ENCODE assay signal across 9 cellular contexts in the genomic region with DNA sequence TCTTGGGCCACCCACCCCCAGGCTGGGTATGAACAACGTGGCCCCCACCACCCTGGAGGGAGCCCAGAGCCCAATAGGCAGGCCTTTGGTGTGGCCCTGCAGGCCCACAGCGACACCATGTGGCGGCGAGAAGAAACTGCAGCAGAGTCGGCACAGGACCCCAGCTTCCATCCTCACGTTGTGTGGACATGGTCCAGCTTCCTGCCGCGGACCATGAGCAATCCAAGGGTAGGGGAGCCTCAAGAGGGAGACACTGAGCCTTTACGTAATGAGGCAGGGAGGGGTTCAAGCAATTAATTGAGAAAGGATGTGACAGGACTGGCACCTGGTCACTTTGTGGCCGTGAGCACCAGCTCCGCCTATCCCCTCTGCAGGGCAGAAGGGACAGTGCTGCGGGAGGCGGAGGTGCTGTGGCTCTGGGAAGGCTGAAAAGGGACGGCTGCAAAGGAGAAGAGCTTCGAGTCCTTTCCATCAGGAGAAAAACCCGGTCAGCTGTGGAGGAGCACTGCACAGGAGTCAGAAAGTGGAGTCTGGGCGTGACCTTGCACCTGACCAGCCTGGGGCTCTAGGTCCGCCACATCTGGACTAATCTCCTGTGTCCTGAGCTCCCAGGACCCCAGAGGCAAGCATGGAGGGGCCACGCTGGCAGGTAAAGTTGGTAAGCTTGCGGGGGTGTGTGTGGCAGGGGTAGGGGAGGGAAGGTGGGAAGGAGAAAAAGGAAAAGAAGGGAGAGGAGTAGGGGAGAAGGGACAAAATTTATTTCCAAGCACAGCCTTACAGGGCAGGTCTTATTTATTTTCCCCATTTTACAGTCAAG. TPM values are rescaled to one million over a fixed set of nuclear protein-coding genes. Genes with fewer than 3 reads are reported as not detected.
DNase-seq lines count a peak whose midpoint lies in the region; ATAC-seq and TF ChIP-seq lines count a peak whose summit lies in the region.
"Had no signal": no experiment of that assay in that cellular context is flagged by ENCODE, and none has a peak within 500 bp of the region (broad histone marks: within the 10 kb centered on the region; RNA-seq: fewer than 3 reads in every experiment).

No MANE protein-coding gene starts in this region.

- H3K4me1 Mint-ChIP-seq in CD4-positive, alpha-beta T cell (ENCODE audit: low read depth) = no peaks in the 10 kb centered on the region

- H3K27ac ChIP-seq in CD4-positive, alpha-beta T cell (ENCODE audit: low read depth, low read length) = no peak overlapping the region
- H3K27ac ChIP-seq in left ventricle myocardium inferior (replicated peaks) = peak overlapping the region; percentile 85
- H3K27ac ChIP-seq in prostate gland = no peak overlapping the region

- peak; percentile 68 for TF ChIP-seq CTCF in CD4-positive, alpha-beta T cell (IDR thresholded peaks at IDR 0.05)
- peak; percentile 97 for TF ChIP-seq CTCF in left ventricle myocardium inferior (IDR thresholded peaks at IDR 0.05; ENCODE audit: borderline replicate concordance)
- TF ChIP-seq CTCF in prostate gland (IDR thresholded peaks at IDR 0.05) = peak; percentile 82 to 94 (median 86)

- peaks cover 20% of the 10 kb centered on the region for H3K27me3 Mint-ChIP-seq in CD4-positive, alpha-beta T cell

- peak in 4 of 10 experiments; percentile 5 to 11 (median 8) for DNase-seq in CD4-positive, alpha-beta T cell
- peak; percentile 82 for DNase-seq in NCI-H69 (lab: John Stamatoyannopoulos, UW)
- DNase-seq in adipocyte (ENCODE audit: low read depth) = peak; percentile 68
- peak; percentile 42 for DNase-seq in left ventricle myocardium inferior
- DNase-seq in prostate gland (ENCODE audit: low spot score) = peak; percentile 17

- H3K36me3 ChIP-seq in adipocyte (ENCODE audit: control insufficient read depth, insufficient read depth, low read length, severe bottlenecking) = no peaks in the 10 kb centered on the region
- no peaks in the 10 kb centered on the region for H3K36me3 ChIP-seq in left ventricle myocardium inferior
- no peaks in the 10 kb centered on the region for H3K36me3 ChIP-seq in prostate gland

- POLR2A ChIA-PET in CD4-positive, alpha-beta T cell (lab: Charles Lee) = interaction anchor here (1.0 kb wide), 1 partner anchor 595 kb away, joined by 5 read pairs; no protein-coding TSS in a partner anchor

- no peaks in the 10 kb centered on the region for H3K9me3 Mint-ChIP-seq in CD4-positive, alpha-beta T cell

- H3K9me3 ChIP-seq in CD4-positive, alpha-beta T cell (ENCODE audit: control insufficient read depth, low read length) = no peaks in the 10 kb centered on the region
- H3K9me3 ChIP-seq in adipocyte (ENCODE audit: control insufficient read depth, low read length) (no peaks in the 10 kb centered on the region), left ventricle myocardium inferior (replicated peaks) (no peaks in the 10 kb centered on the region), prostate gland (no peaks in the 10 kb centered on the region)

- H3K9ac ChIP-seq in adipocyte (ENCODE audit: low read length) = no peak overlapping the region

- H3K27me3 ChIP-seq in CD4-positive, alpha-beta T cell (ENCODE audit: control insufficient read depth, insufficient read depth, low read length) = no peaks in the 10 kb centered on the region
- H3K27me3 ChIP-seq in adipocyte (replicated peaks; ENCODE audit: control insufficient read depth, insufficient read depth, low read length) (peaks cover 50% of the 10 kb centered on the region), left ventricle myocardium inferior (ENCODE audit: low read depth) (peaks cover 13% of the 10 kb centered on the region), prostate gland (replicated peaks; ENCODE audit: insufficient read depth) (no peaks in the 10 kb centered on the region)

- WGBS in prostate gland = 28% methylated on average over 20 of the region's 20 CpGs

- ATAC-seq in CD4-positive, alpha-beta T cell (ENCODE audit: poor library complexity) = peak; percentile 21
- ATAC-seq in GM18519 (IDR thresholded peaks at IDR 0.05; ENCODE audit: low FRiP score, unreplicated experiment) (peak; percentile 56), HG03108 (IDR thresholded peaks at IDR 0.05; ENCODE audit: unreplicated experiment) (peak; percentile 60), GM18858 (IDR thresholded peaks at IDR 0.05; ENCODE audit: unreplicated experiment) (no peak)

- no peak for TF ChIP-seq POLR2A in prostate gland (IDR thresholded peaks at IDR 0.05)

- no peak overlapping the region for H3K4me3 Mint-ChIP-seq in CD4-positive, alpha-beta T cell

- H3K4me3 ChIP-seq in adipocyte (ENCODE audit: low read length) = no peak overlapping the region
- H3K4me3 ChIP-seq in left ventricle myocardium inferior = no peak overlapping the region
- no peak overlapping the region for H3K4me3 ChIP-seq in prostate gland

- intact Hi-C loops in CD4-positive, alpha-beta T cell (cut with DNase I, micrococcal nuclease) = loop anchor here (5.0 to 10.0 kb wide), 5 partner anchors 69 to 1429 kb away; no protein-coding TSS in a partner anchor
- intact Hi-C loops in left ventricle myocardium inferior (cut with micrococcal nuclease) = loop anchor here (5.0 kb wide), 1 partner anchor 69 kb away; no protein-coding TSS in a partner anchor
- intact Hi-C loops in prostate gland (cut with DNase I) = loop anchor here (2.0 to 10.0 kb wide), 2 partner anchors 70 to 462 kb away; no protein-coding TSS in a partner anchor

- no peak overlapping the region for H3K27ac Mint-ChIP-seq in CD4-positive, alpha-beta T cell

- no peaks in the 10 kb centered on the region for H3K4me1 ChIP-seq in adipocyte (ENCODE audit: control insufficient read depth, insufficient read depth, low read length)
- peaks cover 42% of the 10 kb centered on the region for H3K4me1 ChIP-seq in left ventricle myocardium inferior
- no peaks in the 10 kb centered on the region for H3K4me1 ChIP-seq in prostate gland (replicated peaks)

- CTCF ChIA-PET in CD4-positive, alpha-beta T cell (lab: Charles Lee) = interaction anchor here (0.6 to 1.1 kb wide), 8 partner anchors 9 to 1430 kb away, joined by 3 to 7 read pairs (median 3); no protein-coding TSS in a partner anchor

- H3K36me3 Mint-ChIP-seq in CD4-positive, alpha-beta T cell (ENCODE audit: low read depth) = no peaks in the 10 kb centered on the region

RNA-seq across cellular contexts. Expression of gene TMEM37, which starts 44.9 kb away (rescaled TPM):
- total RNA-seq in CD4-positive, alpha-beta T cell = not detected
- total RNA-seq in left ventricle myocardium inferior (2.4 TPM), prostate gland (1 to 10 TPM; 1.7 to 6.8 TPM)
- total RNA-seq: T-helper 2 cell treated with Interferon-gamma antibody and Interleukin-4, amounts not matched to agents 100 ng/mL and 5 ng/mL, for 36 hours had no signal

RNA-seq across cellular contexts. Expression of gene SCTR, which starts 47.8 kb away (rescaled TPM):
- total RNA-seq in CD4-positive, alpha-beta T cell = not detected
- total RNA-seq in left ventricle myocardium inferior (1.2 TPM), prostate gland (not detected)
- total RNA-seq: T-helper 2 cell treated with Interferon-gamma antibody and Interleukin-4, amounts not matched to agents 100 ng/mL and 5 ng/mL, for 36 hours had no signal
